ENCODE assay signal across 8 cellular contexts in the genomic region with DNA sequence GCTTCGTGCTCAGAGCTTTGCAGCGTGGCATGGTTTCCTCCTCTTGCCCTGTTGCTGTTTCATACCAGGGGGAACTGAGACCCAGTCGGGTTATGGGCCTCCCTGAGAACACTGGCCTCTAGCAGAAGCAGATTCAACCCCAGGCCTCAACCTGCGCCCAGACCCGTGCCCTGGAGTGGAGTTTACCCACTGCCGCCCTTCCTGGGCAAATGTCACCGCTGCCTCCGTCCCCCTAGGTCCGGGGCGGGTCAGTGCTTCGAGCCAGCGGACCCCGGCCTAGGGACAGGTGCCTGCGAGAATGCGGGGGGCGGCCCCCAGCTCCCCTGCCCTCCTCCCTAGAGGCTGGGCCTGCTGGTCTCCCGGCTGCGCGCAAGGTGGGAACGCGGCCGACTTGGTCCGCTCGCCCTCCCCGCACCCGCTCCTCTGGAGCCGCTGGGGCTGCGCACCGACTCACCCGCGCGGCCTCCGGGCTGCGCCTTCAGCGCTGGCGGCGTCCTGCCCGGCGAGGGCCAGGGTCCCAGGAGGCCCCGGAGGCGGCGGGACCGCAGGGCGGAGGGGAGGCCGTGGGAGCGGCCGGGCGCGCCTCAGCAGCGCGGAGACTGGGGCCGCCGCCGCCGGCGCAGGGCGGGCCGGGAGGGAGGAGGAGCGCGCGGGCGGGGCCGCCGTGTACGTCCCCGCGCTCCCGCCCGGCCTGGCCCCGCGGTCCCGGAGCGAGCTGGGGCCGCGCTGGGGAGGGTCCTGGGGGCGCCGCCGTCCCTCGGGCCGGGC. TPM values are rescaled to one million over a fixed set of nuclear protein-coding genes. Genes with fewer than 3 reads are reported as not detected.
DNase-seq lines count a peak whose midpoint lies in the region; ATAC-seq and TF ChIP-seq lines count a peak whose summit lies in the region.

A gene with protein sequence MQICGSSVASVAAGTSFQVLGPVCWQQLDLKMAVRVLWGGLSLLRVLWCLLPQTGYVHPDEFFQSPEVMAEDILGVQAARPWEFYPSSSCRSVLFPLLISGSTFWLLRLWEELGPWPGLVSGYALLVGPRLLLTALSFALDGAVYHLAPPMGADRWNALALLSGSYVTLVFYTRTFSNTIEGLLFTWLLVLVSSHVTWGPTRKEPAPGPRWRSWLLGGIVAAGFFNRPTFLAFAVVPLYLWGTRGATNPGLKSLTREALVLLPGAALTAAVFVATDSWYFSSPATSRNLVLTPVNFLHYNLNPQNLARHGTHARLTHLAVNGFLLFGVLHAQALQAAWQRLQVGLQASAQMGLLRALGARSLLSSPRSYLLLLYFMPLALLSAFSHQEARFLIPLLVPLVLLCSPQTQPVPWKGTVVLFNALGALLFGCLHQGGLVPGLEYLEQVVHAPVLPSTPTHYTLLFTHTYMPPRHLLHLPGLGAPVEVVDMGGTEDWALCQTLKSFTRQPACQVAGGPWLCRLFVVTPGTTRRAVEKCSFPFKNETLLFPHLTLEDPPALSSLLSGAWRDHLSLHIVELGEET (minus strand): TSS at position 601 of the 768 bp plus-strand sequence. CDS start 16,802 bp downstream, outside the sequence.

- intact Hi-C loops in mucosa of descending colon (cut with DNase I, micrococcal nuclease) = no loop called here

- H3K9ac ChIP-seq in KMS-11 = peak within 1 kb of the TSS; percentile 90
- peak within 1 kb of the TSS; percentile 85 for H3K9ac ChIP-seq in endocrine pancreas (ENCODE audit: control insufficient read depth, insufficient read depth, low read length)

- peak within 1 kb of the TSS; percentile 90 for H3K4me2 ChIP-seq in KMS-11

- DNase-seq in DMS 273 (lab: John Stamatoyannopoulos, UW; ENCODE audit: unreplicated experiment) = peak; percentile 84
- DNase-seq in DMS 273 treated with DMSO at 0.1 percent for 48 hours (lab: John Stamatoyannopoulos, UW) = no peak
- peak; percentile 62 for DNase-seq in activated CD4-positive, CD25-positive, alpha-beta regulatory T cell treated with anti-CD3 and anti-CD28 coated beads, Interleukin-2, amount 50 U/mL, for 72 hours
- DNase-seq in mucosa of descending colon = peak in 2 of 3 donors; percentile 68 to 75
- DNase-seq in tibial nerve (ENCODE audit: low spot score in 2 of 2) = no peak

- H3K4me1 ChIP-seq in KMS-11 (ENCODE audit: low read depth, poor library complexity, severe bottlenecking) = peaks cover 3% of the 10 kb centered on the region
- H3K4me1 ChIP-seq in endocrine pancreas (ENCODE audit: control insufficient read depth, insufficient read depth, low read length) = no peaks in the 10 kb centered on the region
- peaks cover 12% of the 10 kb centered on the region for H3K4me1 ChIP-seq in mucosa of descending colon (ENCODE audit: low read depth)
- H3K4me1 ChIP-seq in tibial nerve = peaks cover 0 to 23% (median 4%) of the 10 kb centered on the region in 4 donors

- H3K9me3 ChIP-seq in endocrine pancreas (ENCODE audit: control insufficient read depth, low read length) = no peaks in the 10 kb centered on the region
- H3K9me3 ChIP-seq in mucosa of descending colon = no peaks in the 10 kb centered on the region
- H3K9me3 ChIP-seq in tibial nerve = no peaks in the 10 kb centered on the region

- H3K79me2 ChIP-seq in KMS-11 (ENCODE audit: insufficient read depth, low read depth) = no peaks in the 10 kb centered on the region

- no peak for TF ChIP-seq CTCF in KMS-11 (conservative IDR thresholded peaks at IDR 0.05; ENCODE audit: low read depth, low read length)
- TF ChIP-seq CTCF in mucosa of descending colon (IDR thresholded peaks at IDR 0.05) = no peak
- no peak for TF ChIP-seq CTCF in tibial nerve (IDR thresholded peaks at IDR 0.05)

- H3K27ac ChIP-seq in KMS-11 (peak within 1 kb of the TSS; percentile 60), tibial nerve (peak within 1 kb of the TSS; percentile 62 to 84 (median 66))

- no peak for TF ChIP-seq EP300 in tibial nerve (IDR thresholded peaks at IDR 0.05)

- peak within 1 kb of the TSS; percentile 99 for H2AFZ ChIP-seq in KMS-11 (ENCODE audit: low read depth)

- H3K27me3 ChIP-seq in KMS-11 (ENCODE audit: insufficient read depth, low read depth) = 0 out of 2 replicates have a peak, but pooled peaks cover 5% of the 10 kb centered on the region
- H3K27me3 ChIP-seq in endocrine pancreas (ENCODE audit: control insufficient read depth, insufficient read depth, low read length) = no peaks in the 10 kb centered on the region
- no peaks in the 10 kb centered on the region for H3K27me3 ChIP-seq in tibial nerve

- no peaks in the 10 kb centered on the region for H4K20me1 ChIP-seq in KMS-11 (ENCODE audit: insufficient read depth)

- WGBS in tibial nerve, 2 donors = 6 to 13% methylated on average over 4 to 32 of the region's 80 CpGs

- H3K36me3 ChIP-seq in KMS-11 (ENCODE audit: insufficient read depth) = no peaks in the 10 kb centered on the region
- no peaks in the 10 kb centered on the region for H3K36me3 ChIP-seq in endocrine pancreas (ENCODE audit: control insufficient read depth, insufficient read depth, low read length)
- H3K36me3 ChIP-seq in mucosa of descending colon (ENCODE audit: low read depth) = no peaks in the 10 kb centered on the region
- peaks cover 0 to 25% (median 0%) of the 10 kb centered on the region in 3 donors for H3K36me3 ChIP-seq in tibial nerve

- peak within 1 kb of the TSS; percentile 84 for H3K4me3 ChIP-seq in KMS-11 (IDR thresholded peaks at IDR 0.05; ENCODE audit: insufficient read depth, low read depth, low read length)
- peak within 1 kb of the TSS; percentile 22 for H3K4me3 ChIP-seq in endocrine pancreas (ENCODE audit: control insufficient read depth, insufficient read depth, low read length)
- H3K4me3 ChIP-seq in mucosa of descending colon = peak within 1 kb of the TSS; percentile 68
- peak within 1 kb of the TSS; percentile 79 to 93 (median 82) for H3K4me3 ChIP-seq in tibial nerve

- ATAC-seq in GM21619 (IDR thresholded peaks at IDR 0.05; ENCODE audit: unreplicated experiment) (peak; percentile 56), mucosa of descending colon (peak; percentile 88)

- TF ChIP-seq POLR2A in tibial nerve (IDR thresholded peaks at IDR 0.05) = peak in 1 of 2 donors; percentile 43

RNA-seq across cellular contexts. Expression of the gene that starts here (rescaled TPM):
- total RNA-seq in mucosa of descending colon (100 to 1,000 TPM in 2 of 3 donors, 10 to 100 TPM in 1; 29.1 to 131 (median 122) TPM), tibial nerve (10 to 100 TPM; 14.9 to 31.8 (median 25.7) TPM)

Comparison
In these comparisons a context has a peak if more than half of its experiments do, and no peak if none do; other contexts are left out.
1. DNase-seq: peak in DMS 273 (single experiment), activated CD4-positive, CD25-positive, alpha-beta regulatory T cell treated with anti-CD3 and anti-CD28 coated beads, Interleukin-2, amount 50 U/mL, for 72 hours (single experiment) and mucosa of descending colon (2 of 3); none in DMS 273 treated with DMSO at 0.1 percent for 48 hours (single experiment) and tibial nerve (0 of 2).
2. H3K4me3 ChIP-seq: peak in every context shown above with its lines; median percentile 84 in KMS-11; 82 in tibial nerve; 68 in mucosa of descending colon; 22 in endocrine pancreas.